In the genomic region with DNA sequence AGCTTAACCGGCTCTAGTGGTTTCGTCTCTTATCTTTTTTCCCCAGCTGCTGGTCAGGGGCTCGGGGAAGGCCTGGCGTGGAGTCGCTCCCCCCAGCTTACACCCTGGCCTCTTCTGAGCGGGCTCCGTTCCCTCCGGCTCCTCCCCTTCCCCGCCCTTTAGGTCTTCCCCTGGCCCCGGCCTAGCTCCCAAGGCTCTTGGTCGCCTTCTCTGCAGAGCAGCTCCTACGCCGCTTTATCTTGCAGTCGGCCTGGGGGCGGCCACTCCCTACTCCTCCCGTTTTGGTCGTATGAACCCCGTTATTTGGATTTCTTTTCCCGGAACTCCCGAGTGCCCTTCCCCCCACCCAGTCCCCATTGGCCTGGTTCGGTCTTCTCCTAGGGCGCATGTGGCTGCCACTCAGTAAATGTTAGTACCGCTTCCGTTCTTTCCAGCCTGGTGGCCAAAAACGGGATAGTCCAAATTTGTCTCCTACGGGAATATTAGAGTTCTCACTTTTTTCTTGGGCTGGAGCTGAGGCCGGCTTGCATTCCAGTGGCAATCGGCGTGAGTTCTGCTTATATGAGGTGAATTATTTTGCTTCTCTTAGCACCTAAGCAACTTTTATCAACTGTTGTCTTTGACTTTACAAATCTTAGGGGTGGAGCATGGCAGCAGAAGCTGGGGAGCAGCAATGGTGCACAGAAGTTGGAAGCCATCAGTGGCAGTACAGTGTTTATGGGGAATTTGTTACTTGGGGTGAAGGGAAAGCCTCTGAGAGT, we compare ENCODE assay signal across 1 cellular context.
TF ChIP-seq lines count a peak whose summit lies in the region.

No MANE protein-coding gene starts in this region.

TF ChIP-seq in K562, 482 proteins besides CTCF, POLR2A, EP300 and RAD21 (continued from another document and continues in another):
- TF ChIP-seq U2AF2 (optimal IDR thresholded peaks at IDR 0.05; ENCODE audit: low read depth, low read length) (no peak), ERF (CRISPR knock-in tag; IDR thresholded peaks at IDR 0.05) (peak; percentile 51; the same call in 1 of the 2 replicates), BACH1 (tag; IDR thresholded peaks at IDR 0.05) (peak; percentile 57; the same call in 1 of the 2 replicates), PML (IDR thresholded peaks at IDR 0.05; ENCODE audit: low read length) (peak; percentile 42), SOX6 (IDR thresholded peaks at IDR 0.05) (no peak; the same call in 1 of the 2 replicates), ELF1 (tag; IDR thresholded peaks at IDR 0.05) (peak; percentile 78), SRF (CRISPR knock-in tag; IDR thresholded peaks at IDR 0.05) (no peak; a peak in 1 of 4 replicates), NCOA6 (IDR thresholded peaks at IDR 0.05) (no peak), PHF21A (IDR thresholded peaks at IDR 0.05; ENCODE audit: borderline replicate concordance, low read depth) (peak; percentile 89), KLF16 (IDR thresholded peaks at IDR 0.05) (peak; percentile 67), HEY1 (CRISPR knock-in tag; IDR thresholded peaks at IDR 0.05; ENCODE audit: borderline replicate concordance) (no peak), GABPB1 (CRISPR knock-in tag; IDR thresholded peaks at IDR 0.05) (no peak; the same call in none of the 2 replicates), MTA2 (IDR thresholded peaks at IDR 0.05; ENCODE audit: low read depth) (peak; percentile 25; the same call in 1 of the 2 replicates), ZNF124 (CRISPR knock-in tag; IDR thresholded peaks at IDR 0.05) (no peak), BCL6 (CRISPR knock-in tag; IDR thresholded peaks at IDR 0.05) (no peak), CCNT2 (IDR thresholded peaks at IDR 0.05; ENCODE audit: borderline replicate concordance, extremely low read depth, insufficient read length, low read depth, low read length) (no peak), RBM15 (IDR thresholded peaks at IDR 0.05; ENCODE audit: insufficient read depth, low read length) (no peak), CHCHD3 (CRISPR knock-in tag; IDR thresholded peaks at IDR 0.05) (no peak), GATAD2B (IDR thresholded peaks at IDR 0.05; ENCODE audit: borderline replicate concordance) (0 out of 2 replicates have a peak, but pooled peaks have one; percentile 26), ZNF79 (CRISPR knock-in tag; IDR thresholded peaks at IDR 0.05; ENCODE audit: low read depth) (no peak), ZNF445 (CRISPR knock-in tag; IDR thresholded peaks at IDR 0.05; ENCODE audit: low read depth) (no peak), NELFE (IDR thresholded peaks at IDR 0.05; ENCODE audit: insufficient read depth, insufficient read length) (no peak), ZBTB7A (IDR thresholded peaks at IDR 0.05; ENCODE audit: borderline replicate concordance, control insufficient read depth, low read depth, low read length) (no peak), PRDM10 (IDR thresholded peaks at IDR 0.05; ENCODE audit: partially characterized antibody) (peak; percentile 88), SAFB2 (IDR thresholded peaks at IDR 0.05; ENCODE audit: borderline replicate concordance, low read depth, low read length, severe bottlenecking) (no peak), BHLHE40 (IDR thresholded peaks at IDR 0.05; ENCODE audit: low read length) (0 out of 2 replicates have a peak, but pooled peaks have one; percentile 7), TBP (optimal IDR thresholded peaks at IDR 0.05; ENCODE audit: low read depth, low read length) (no peak), DPF2 (IDR thresholded peaks at IDR 0.05) (peak; percentile 39; the same call in 1 of the 2 replicates), CBX5 (IDR thresholded peaks at IDR 0.05; ENCODE audit: borderline replicate concordance, low read depth) (no peak), L3MBTL2 (IDR thresholded peaks at IDR 0.05) (no peak), CBX3 (IDR thresholded peaks at IDR 0.05; ENCODE audit: borderline replicate concordance in 1 of 2, low read length in 2 of 2) (no peak), ZSCAN29 (IDR thresholded peaks at IDR 0.05) (no peak), ZNF668 (CRISPR knock-in tag; IDR thresholded peaks at IDR 0.05) (no peak), HLTF (IDR thresholded peaks at IDR 0.05) (peak; percentile 78; the same call in 1 of the 2 replicates), ETS2 (tag; IDR thresholded peaks at IDR 0.05; ENCODE audit: borderline replicate concordance, poor library complexity, severe bottlenecking) (no peak), NFE2L1 (tag; IDR thresholded peaks at IDR 0.05; ENCODE audit: borderline replicate concordance, low read depth) (no peak), ATF1 (CRISPR knock-in tag; IDR thresholded peaks at IDR 0.05) (no peak), ATF1 (tag; IDR thresholded peaks at IDR 0.05) (0 out of 2 replicates have a peak, but pooled peaks have one; percentile 85), FOSL1 (tag; conservative IDR thresholded peaks at IDR 0.05) (no peak; the same call in 1 of the 2 replicates), NCOR1 (IDR thresholded peaks at IDR 0.05) (peak; percentile 45; the same call in 1 of the 2 replicates), ZNF212 (CRISPR knock-in tag; IDR thresholded peaks at IDR 0.05) (no peak), BRF1 (IDR thresholded peaks at IDR 0.05; ENCODE audit: borderline replicate concordance, extremely low read depth, insufficient read length) (no peak), PRMT5 (CRISPR knock-in tag; IDR thresholded peaks at IDR 0.05) (0 out of 2 replicates have a peak, but pooled peaks have one; percentile 35), ZBTB26 (CRISPR knock-in tag; IDR thresholded peaks at IDR 0.05) (0 out of 2 replicates have a peak, but pooled peaks have one; percentile 16), NR3C1 (CRISPR knock-in tag; IDR thresholded peaks at IDR 0.05) (peak; percentile 88), ASH1L (IDR thresholded peaks at IDR 0.05; ENCODE audit: borderline replicate concordance, low read depth, partially characterized antibody) (no peak), ZNF175 (CRISPR knock-in tag; IDR thresholded peaks at IDR 0.05; ENCODE audit: low read depth) (no peak; the same call in 1 of the 2 replicates)
- TF ChIP-seq, protein P1, sequence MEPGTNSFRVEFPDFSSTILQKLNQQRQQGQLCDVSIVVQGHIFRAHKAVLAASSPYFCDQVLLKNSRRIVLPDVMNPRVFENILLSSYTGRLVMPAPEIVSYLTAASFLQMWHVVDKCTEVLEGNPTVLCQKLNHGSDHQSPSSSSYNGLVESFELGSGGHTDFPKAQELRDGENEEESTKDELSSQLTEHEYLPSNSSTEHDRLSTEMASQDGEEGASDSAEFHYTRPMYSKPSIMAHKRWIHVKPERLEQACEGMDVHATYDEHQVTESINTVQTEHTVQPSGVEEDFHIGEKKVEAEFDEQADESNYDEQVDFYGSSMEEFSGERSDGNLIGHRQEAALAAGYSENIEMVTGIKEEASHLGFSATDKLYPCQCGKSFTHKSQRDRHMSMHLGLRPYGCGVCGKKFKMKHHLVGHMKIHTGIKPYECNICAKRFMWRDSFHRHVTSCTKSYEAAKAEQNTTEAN (CRISPR knock-in tag; IDR thresholded peaks at IDR 0.05): peak; percentile 75; the same call in 1 of the 2 replicates
- TF ChIP-seq, protein P2, sequence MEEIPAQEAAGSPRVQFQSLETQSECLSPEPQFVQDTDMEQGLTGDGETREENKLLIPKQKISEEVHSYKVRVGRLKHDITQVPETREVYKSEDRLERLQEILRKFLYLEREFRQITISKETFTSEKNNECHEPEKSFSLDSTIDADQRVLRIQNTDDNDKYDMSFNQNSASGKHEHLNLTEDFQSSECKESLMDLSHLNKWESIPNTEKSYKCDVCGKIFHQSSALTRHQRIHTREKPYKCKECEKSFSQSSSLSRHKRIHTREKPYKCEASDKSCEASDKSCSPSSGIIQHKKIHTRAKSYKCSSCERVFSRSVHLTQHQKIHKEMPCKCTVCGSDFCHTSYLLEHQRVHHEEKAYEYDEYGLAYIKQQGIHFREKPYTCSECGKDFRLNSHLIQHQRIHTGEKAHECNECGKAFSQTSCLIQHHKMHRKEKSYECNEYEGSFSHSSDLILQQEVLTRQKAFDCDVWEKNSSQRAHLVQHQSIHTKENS (CRISPR knock-in tag; IDR thresholded peaks at IDR 0.05): no peak
- TF ChIP-seq, protein P3, sequence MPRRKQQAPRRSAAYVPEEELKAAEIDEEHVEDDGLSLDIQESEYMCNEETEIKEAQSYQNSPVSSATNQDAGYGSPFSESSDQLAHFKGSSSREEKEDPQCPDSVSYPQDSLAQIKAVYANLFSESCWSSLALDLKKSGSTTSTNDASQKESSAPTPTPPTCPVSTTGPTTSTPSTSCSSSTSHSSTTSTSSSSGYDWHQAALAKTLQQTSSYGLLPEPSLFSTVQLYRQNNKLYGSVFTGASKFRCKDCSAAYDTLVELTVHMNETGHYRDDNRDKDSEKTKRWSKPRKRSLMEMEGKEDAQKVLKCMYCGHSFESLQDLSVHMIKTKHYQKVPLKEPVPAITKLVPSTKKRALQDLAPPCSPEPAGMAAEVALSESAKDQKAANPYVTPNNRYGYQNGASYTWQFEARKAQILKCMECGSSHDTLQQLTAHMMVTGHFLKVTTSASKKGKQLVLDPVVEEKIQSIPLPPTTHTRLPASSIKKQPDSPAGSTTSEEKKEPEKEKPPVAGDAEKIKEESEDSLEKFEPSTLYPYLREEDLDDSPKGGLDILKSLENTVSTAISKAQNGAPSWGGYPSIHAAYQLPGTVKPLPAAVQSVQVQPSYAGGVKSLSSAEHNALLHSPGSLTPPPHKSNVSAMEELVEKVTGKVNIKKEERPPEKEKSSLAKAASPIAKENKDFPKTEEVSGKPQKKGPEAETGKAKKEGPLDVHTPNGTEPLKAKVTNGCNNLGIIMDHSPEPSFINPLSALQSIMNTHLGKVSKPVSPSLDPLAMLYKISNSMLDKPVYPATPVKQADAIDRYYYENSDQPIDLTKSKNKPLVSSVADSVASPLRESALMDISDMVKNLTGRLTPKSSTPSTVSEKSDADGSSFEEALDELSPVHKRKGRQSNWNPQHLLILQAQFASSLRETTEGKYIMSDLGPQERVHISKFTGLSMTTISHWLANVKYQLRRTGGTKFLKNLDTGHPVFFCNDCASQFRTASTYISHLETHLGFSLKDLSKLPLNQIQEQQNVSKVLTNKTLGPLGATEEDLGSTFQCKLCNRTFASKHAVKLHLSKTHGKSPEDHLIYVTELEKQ (CRISPR knock-in tag; IDR thresholded peaks at IDR 0.05): no peak
